Comparison of ENCODE assay signal across 16 cellular contexts in the genomic region with DNA sequence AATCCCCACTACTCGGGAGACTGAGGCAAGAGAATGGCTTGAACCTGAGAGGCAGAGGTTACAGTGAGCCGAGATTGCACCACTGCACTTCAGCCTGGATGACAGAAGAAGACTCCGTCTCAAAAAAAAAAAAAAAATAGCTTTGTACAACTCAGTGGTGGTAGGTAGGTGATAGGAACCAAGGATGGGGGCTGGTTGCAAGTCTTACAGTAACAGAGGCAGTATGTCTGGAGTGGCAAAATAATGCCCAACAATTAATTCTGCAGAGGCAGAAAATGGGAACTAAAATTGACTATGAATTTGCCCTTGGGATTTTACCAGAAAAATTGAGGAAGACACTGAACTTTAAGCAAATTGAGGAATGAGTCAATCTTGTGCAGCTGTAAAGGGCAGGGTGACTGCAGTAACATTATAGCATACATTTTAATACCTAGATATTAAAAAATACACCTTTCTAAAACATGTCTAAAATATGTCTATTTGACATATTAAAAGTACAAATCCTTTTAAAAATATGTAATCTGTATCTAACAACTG.
DNase-seq lines count a peak whose midpoint lies in the region; ATAC-seq and TF ChIP-seq lines count a peak whose summit lies in the region.
"Had no signal": no experiment of that assay in that cellular context is flagged by ENCODE, and none has a peak within 500 bp of the region (broad histone marks: within the 10 kb centered on the region; RNA-seq: fewer than 3 reads in every experiment).

No MANE protein-coding gene starts in this region.

- H3K36me3 Mint-ChIP-seq in CD14-positive monocyte: peaks cover 0 to 4% of the 10 kb centered on the region in 2 donors
- H3K36me3 Mint-ChIP-seq in activated B cell treated with CpG ODN at 0.5 μM for 24 hours (ENCODE audit: low read depth): no peaks in the 10 kb centered on the region
- H3K36me3 Mint-ChIP-seq in progenitor cell of endocrine pancreas (ENCODE audit: insufficient read depth): no peaks in the 10 kb centered on the region

- H3K9me3 Mint-ChIP-seq in CD14-positive monocyte: no peaks in the 10 kb centered on the region
- H3K9me3 Mint-ChIP-seq in activated B cell treated with CpG ODN at 0.5 μM for 24 hours: no peaks in the 10 kb centered on the region
- H3K9me3 Mint-ChIP-seq in progenitor cell of endocrine pancreas (ENCODE audit: low read depth): no peaks in the 10 kb centered on the region

- CTCF ChIA-PET in activated B cell treated with CpG ODN at 0.5 μM for 24 hours (lab: Charles Lee): no interaction called here

- H3K4me3 Mint-ChIP-seq in CD14-positive monocyte (peak overlapping the region in 1 of 2 donors; percentile 63), activated B cell treated with CpG ODN at 0.5 μM for 24 hours (no peak overlapping the region), progenitor cell of endocrine pancreas (ENCODE audit: low read depth) (no peak overlapping the region)

- DNase-seq in CD14-positive monocyte (ENCODE audit: low spot score) (no peak), Kasumi-1 (lab: John Stamatoyannopoulos, UW) (peak; percentile 10 to 21), activated B cell treated with CpG ODN at 0.5 μM for 24 hours (no peak), progenitor cell of endocrine pancreas (ENCODE audit: low spot score, unreplicated experiment) (no peak), NCI-H2029 (lab: John Stamatoyannopoulos, UW) (no peak), NCI-H2081 treated with DMSO at 0.1 percent for 48 hours (lab: John Stamatoyannopoulos, UW) (no peak), DMS153 (lab: John Stamatoyannopoulos, UW) (no peak)
- DNase-seq: BE2C, DND-41, GDM1, KBM-7, NCI-H187 treated with DMSO at 0.1 percent for 48 hours, NCI-H2171, NCI-H446 treated with DMSO at 0.1 percent for 48 hours, T-helper 2 cell had no signal

- H3K4me1 Mint-ChIP-seq in CD14-positive monocyte (peaks cover 38% of the 10 kb centered on the region), activated B cell treated with CpG ODN at 0.5 μM for 24 hours (peaks cover 23% of the 10 kb centered on the region), progenitor cell of endocrine pancreas (ENCODE audit: low read depth) (peaks cover 4% of the 10 kb centered on the region)

- no peak for TF ChIP-seq CTCF in CD14-positive monocyte (IDR thresholded peaks at IDR 0.05)
- no peak for TF ChIP-seq CTCF in activated B cell treated with CpG ODN at 0.5 μM for 24 hours (IDR thresholded peaks at IDR 0.05)
- TF ChIP-seq CTCF in progenitor cell of endocrine pancreas (IDR thresholded peaks at IDR 0.05; ENCODE audit: unreplicated experiment): no peak

- peak; percentile 7 for ATAC-seq in activated B cell treated with CpG ODN at 0.5 μM for 24 hours (ENCODE audit: low read depth)
- ATAC-seq: Panc1 had no signal

- POLR2A ChIA-PET in activated B cell treated with CpG ODN at 0.5 μM for 24 hours (lab: Charles Lee): no interaction called here

- intact Hi-C loops in CD14-positive monocyte (cut with micrococcal nuclease): no loop called here
- intact Hi-C loops in activated B cell treated with CpG ODN at 0.5 μM for 24 hours (cut with micrococcal nuclease): no loop called here

- H3K27ac Mint-ChIP-seq in CD14-positive monocyte: peak overlapping the region in 6 of 7 donors; percentile 14 to 83 (median 63)
- no peak overlapping the region for H3K27ac Mint-ChIP-seq in activated B cell treated with CpG ODN at 0.5 μM for 24 hours
- peak overlapping the region; percentile 78 for H3K27ac Mint-ChIP-seq in progenitor cell of endocrine pancreas

- H3K27me3 Mint-ChIP-seq in CD14-positive monocyte (ENCODE audit: low read depth in 3 of 3): peaks cover 0 to 5% (median 4%) of the 10 kb centered on the region in 3 donors
- H3K27me3 Mint-ChIP-seq in activated B cell treated with CpG ODN at 0.5 μM for 24 hours: no peaks in the 10 kb centered on the region
- no peaks in the 10 kb centered on the region for H3K27me3 Mint-ChIP-seq in progenitor cell of endocrine pancreas

Comparison
In these comparisons a context has a peak if more than half of its experiments do, and no peak if none do; other contexts are left out.
1. DNase-seq: peak in Kasumi-1 (2 of 2); none in CD14-positive monocyte (single experiment), activated B cell treated with CpG ODN at 0.5 μM for 24 hours (single experiment), progenitor cell of endocrine pancreas (single experiment), NCI-H2029 (single experiment), NCI-H2081 treated with DMSO at 0.1 percent for 48 hours (single experiment) and DMS153 (single experiment).